ENCODE assay signal across 2 cellular contexts in genomic region chr17:72405662-72406230, GRCh38.
TF ChIP-seq lines count a peak whose summit lies in the region.

No MANE protein-coding gene starts in this region.

TF ChIP-seq in A549, 52 proteins besides CTCF, POLR2A, EP300 and RAD21:
- TF ChIP-seq CBX8 (IDR thresholded peaks at IDR 0.05) = no peak
- TF ChIP-seq HDAC2 (IDR thresholded peaks at IDR 0.05) = no peak
- TF ChIP-seq ESRRA (IDR thresholded peaks at IDR 0.05; ENCODE audit: borderline replicate concordance, low read length) = no peak
- no peak for TF ChIP-seq MYC (IDR thresholded peaks at IDR 0.05; ENCODE audit: borderline replicate concordance, low read length)
- no peak for TF ChIP-seq RARB (CRISPR knock-in tag; IDR thresholded peaks at IDR 0.05)
- TF ChIP-seq EHMT2 (IDR thresholded peaks at IDR 0.05; ENCODE audit: low read depth) = no peak
- TF ChIP-seq MAZ (IDR thresholded peaks at IDR 0.05; ENCODE audit: borderline replicate concordance, low read depth, low read length) = no peak
- TF ChIP-seq HMGXB4 (CRISPR knock-in tag; IDR thresholded peaks at IDR 0.05; ENCODE audit: borderline replicate concordance) = no peak
- TF ChIP-seq GATA3 (IDR thresholded peaks at IDR 0.05; ENCODE audit: borderline replicate concordance) = no peak
- no peak for TF ChIP-seq SREBF2 (IDR thresholded peaks at IDR 0.05)

TF ChIP-seq in HEK293, 187 proteins besides CTCF, POLR2A, EP300 and RAD21:
- TF ChIP-seq ZFHX2 (tag by site-specific recombination; conservative IDR thresholded peaks at IDR 0.05) (peak; percentile 75), ZNF302 (tag by site-specific recombination; IDR thresholded peaks at IDR 0.05; ENCODE audit: low read depth) (no peak), EGR2 (tag by site-specific recombination; IDR thresholded peaks at IDR 0.05; ENCODE audit: low read depth) (peak; percentile 60; the same call in 1 of the 2 replicates), SP7 (tag by site-specific recombination; IDR thresholded peaks at IDR 0.05) (0 out of 2 replicates have a peak, but pooled peaks have one; percentile 15)
TF ChIP-seq in HEK293: peak in this region for 3.
